In genomic region chr3:98136631-98137030, GRCh38 we compare ENCODE assay signal across 28 cellular contexts. TPM values are rescaled to one million over a fixed set of nuclear protein-coding genes. Genes with fewer than 3 reads are reported as not detected.
A peak's percentile ranks its signal among the peaks of the same experiment; 100 is the strongest.
DNase-seq lines count a peak whose midpoint lies in the region; ATAC-seq, FAIRE-seq and TF ChIP-seq lines count a peak whose summit lies in the region.
"Had no signal": no experiment of that assay in that cellular context is flagged by ENCODE, and none has a peak within 500 bp of the region (broad histone marks: within the 10 kb centered on the region; RNA-seq: fewer than 3 reads in every experiment).

No MANE protein-coding gene starts in this region.

- H3K79me2 ChIP-seq in trophoblast cell (ENCODE audit: control insufficient read depth, insufficient read depth, low read length, poor library complexity), result no peaks in the 10 kb centered on the region

- no peaks in the 10 kb centered on the region for H3K36me3 ChIP-seq in trophoblast cell (ENCODE audit: control insufficient read depth in 1 of 2, insufficient read depth in 2 of 2, low read length in 2 of 2)
- H3K36me3 ChIP-seq: HAP-1 had no signal

- H3K9me3 ChIP-seq in trophoblast cell (ENCODE audit: insufficient read depth, low read depth, low read length), result no peaks in the 10 kb centered on the region
- H3K9me3 ChIP-seq: HAP-1 had no signal

- CTCF ChIA-PET in GM10248 (lab: Yijun Ruan, JAX), result interaction anchor here (1.3 to 1.5 kb wide), 2 partner anchors 10 to 25 kb away, joined by 3 to 4 read pairs; no protein-coding TSS in a partner anchor

- peak overlapping the region; percentile 47 for H3K27ac ChIP-seq in trophoblast cell (ENCODE audit: low read depth, low read length)
- H3K27ac ChIP-seq: HL-60, KMS-11 had no signal

- TF ChIP-seq CTCF in GM10248 (IDR thresholded peaks at IDR 0.05; ENCODE audit: control extremely low read depth, extremely low read depth, low read depth, missing control alignments), result no peak

- no peaks in the 10 kb centered on the region for H3K27me3 ChIP-seq in trophoblast cell (ENCODE audit: insufficient read depth, low read length)

- peak overlapping the region; percentile 87 for H4K91ac ChIP-seq in trophoblast cell (ENCODE audit: low read depth, low read length)

- no peak for TF ChIP-seq POLR2A in GM12891 (IDR thresholded peaks at IDR 0.05; ENCODE audit: low read depth, low read length)

- H3K4me1 Mint-ChIP-seq in activated naive CD8-positive, alpha-beta T cell treated with anti-CD3 and anti-CD28 coated beads, Interleukin-2, amount 50 U/mL, for 24 hours, result no peaks in the 10 kb centered on the region
- H3K4me1 Mint-ChIP-seq: CD4-positive, alpha-beta memory T cell; IgD-negative memory B cell had no signal

- H2BK5ac ChIP-seq in trophoblast cell (ENCODE audit: low read depth, low read length, poor library complexity), result peak overlapping the region; percentile 82

- peak overlapping the region; percentile 74 for H2AK5ac ChIP-seq in trophoblast cell (ENCODE audit: low read length)

- H2BK120ac ChIP-seq in trophoblast cell (ENCODE audit: insufficient read depth, low read length, poor library complexity), result peak overlapping the region; percentile 76

- H3K36me3 Mint-ChIP-seq in activated naive CD8-positive, alpha-beta T cell treated with anti-CD3 and anti-CD28 coated beads, Interleukin-2, amount 50 U/mL, for 24 hours (ENCODE audit: low read depth), result no peaks in the 10 kb centered on the region
- H3K36me3 Mint-ChIP-seq: CD4-positive, alpha-beta memory T cell; IgD-negative memory B cell had no signal

- H2AFZ ChIP-seq in trophoblast cell (ENCODE audit: insufficient read depth, low read length, poor library complexity), result no peak overlapping the region

- peak overlapping the region; percentile 66 for H3K14ac ChIP-seq in trophoblast cell (ENCODE audit: low read length)

- peaks cover 9% of the 10 kb centered on the region for H3K79me1 ChIP-seq in trophoblast cell (ENCODE audit: low read length)

- no CpG with 5 or more reads among the region's 3 CpGs for WGBS in trophoblast cell (ENCODE audit: extremely low coverage, insufficient coverage, insufficient read length)

- peak overlapping the region; percentile 43 for H4K12ac ChIP-seq in trophoblast cell (ENCODE audit: low read depth, low read length)

- H3K4me2 ChIP-seq in trophoblast cell (ENCODE audit: low read length), result no peak overlapping the region
- H3K4me2 ChIP-seq: KMS-11 had no signal

- peak; percentile 20 for FAIRE-seq in GM12891 (lab: Jason Lieb, UNC)

- no peak overlapping the region for H3K23ac ChIP-seq in trophoblast cell (ENCODE audit: low read length)

- H3K9ac ChIP-seq in trophoblast cell (ENCODE audit: low read length), result no peak overlapping the region
- H3K9ac ChIP-seq: KMS-11 had no signal

- peak overlapping the region; percentile 71 for H3K18ac ChIP-seq in trophoblast cell (ENCODE audit: low read length)

- no peak overlapping the region for H3K4me3 Mint-ChIP-seq in activated naive CD8-positive, alpha-beta T cell treated with anti-CD3 and anti-CD28 coated beads, Interleukin-2, amount 50 U/mL, for 24 hours
- H3K4me3 Mint-ChIP-seq: CD4-positive, alpha-beta memory T cell; IgD-negative memory B cell had no signal

- peak; percentile 7 for DNase-seq in NCI-H1105 treated with DMSO at 0.1 percent for 48 hours (lab: John Stamatoyannopoulos, UW)
- no peak for DNase-seq in NCI-H1105 (lab: John Stamatoyannopoulos, UW)
- no peak for DNase-seq in GM12891 (ENCODE audit: insufficient read length, low spot score)
- peak; percentile 81 for DNase-seq in SK-N-DZ (ENCODE audit: low spot score)
- peak; percentile 32 to 65 for DNase-seq in trophoblast cell
- no peak for DNase-seq in GM10248 (ENCODE audit: extremely low spot score)
- no peak for DNase-seq in activated naive CD8-positive, alpha-beta T cell treated with anti-CD3 and anti-CD28 coated beads, Interleukin-2, amount 50 U/mL, for 24 hours
- DNase-seq: AML-193; C1 segment of cervical spinal cord; CD4-positive, alpha-beta memory T cell; COR-L47; DND-41; GOT3; NCI-H1048; NCI-H1436; NCI-H187; NCI-H226; NCI-H510A; NCI-H69; NK-92 treated with Interleukin-12 subunit alpha and Interleukin-12 subunit beta, amount 100 ng/mL, for 24 hours; Right ventricle myocardium superior; RPMI8226 had no signal

- H3K27ac Mint-ChIP-seq in activated naive CD8-positive, alpha-beta T cell treated with anti-CD3 and anti-CD28 coated beads, Interleukin-2, amount 50 U/mL, for 24 hours, result no peak overlapping the region
- H3K27ac Mint-ChIP-seq: CD4-positive, alpha-beta memory T cell; IgD-negative memory B cell had no signal

- peak overlapping the region; percentile 79 for H3K4ac ChIP-seq in trophoblast cell (ENCODE audit: low read depth, low read length)

- peaks cover 3% of the 10 kb centered on the region in 2 experiments for H3K4me1 ChIP-seq in trophoblast cell (ENCODE audit: control insufficient read depth in 1 of 2, insufficient read depth in 2 of 2, low read length in 2 of 2)
- H3K4me1 ChIP-seq: HAP-1 had no signal

- H3K9me3 Mint-ChIP-seq in activated naive CD8-positive, alpha-beta T cell treated with anti-CD3 and anti-CD28 coated beads, Interleukin-2, amount 50 U/mL, for 24 hours, result no peaks in the 10 kb centered on the region
- H3K9me3 Mint-ChIP-seq: CD4-positive, alpha-beta memory T cell had no signal

- no peak overlapping the region for H3K4me3 ChIP-seq in trophoblast cell (ENCODE audit: low read depth, low read length)
- H3K4me3 ChIP-seq: HAP-1 had no signal

- H3K27me3 Mint-ChIP-seq in activated naive CD8-positive, alpha-beta T cell treated with anti-CD3 and anti-CD28 coated beads, Interleukin-2, amount 50 U/mL, for 24 hours, result no peaks in the 10 kb centered on the region

- H2BK12ac ChIP-seq in trophoblast cell (ENCODE audit: low read length), result peak overlapping the region; percentile 95

- ATAC-seq in activated naive CD8-positive, alpha-beta T cell treated with anti-CD3 and anti-CD28 coated beads, Interleukin-2, amount 50 U/mL, for 24 hours, result no peak
- no peak for ATAC-seq in HG02763 (IDR thresholded peaks at IDR 0.05; ENCODE audit: unreplicated experiment)

- POLR2A ChIA-PET in GM10248 (lab: Yijun Ruan, JAX), result no interaction called here

- peak overlapping the region; percentile 84 for H4K8ac ChIP-seq in trophoblast cell (ENCODE audit: low read depth, low read length)

TF ChIP-seq in GM12891, 5 proteins besides CTCF, POLR2A, EP300 and RAD21:
- TF ChIP-seq SPI1 (IDR thresholded peaks at IDR 0.05; ENCODE audit: low read depth, low read length), result no peak
- no peak for TF ChIP-seq PAX5 (IDR thresholded peaks at IDR 0.05; ENCODE audit: insufficient read depth, low read length, severe bottlenecking)
- no peak for TF ChIP-seq TAF1 (IDR thresholded peaks at IDR 0.05; ENCODE audit: low read depth, low read length)
- TF ChIP-seq POU2F2 (IDR thresholded peaks at IDR 0.05; ENCODE audit: low read depth, low read length), result no peak
- no peak for TF ChIP-seq POLR2AphosphoS5 (IDR thresholded peaks at IDR 0.05; ENCODE audit: low read depth, low read length)

RNA-seq across cellular contexts. Expression of gene OR5H1, which starts 6.1 kb away (rescaled TPM):
- polyA plus RNA-seq in GM12891 (2012; ENCODE audit: low read depth, missing spikeins), result not detected
- not detected in 2 replicates for polyA plus RNA-seq in SK-N-DZ (2014; cell fraction: cytosol; rRNA removed)
- not detected in 2 replicates for polyA plus RNA-seq in SK-N-DZ (2014; cell fraction: nucleus; rRNA removed)
- not detected in 2 replicates for polyA plus RNA-seq in trophoblast cell (2013)
- polyA plus RNA-seq: AG04450; CD4-positive, alpha-beta memory T cell; IgD-negative memory B cell had no signal

RNA-seq across cellular contexts. Expression of gene OR5H14, which starts 10.6 kb away (rescaled TPM):
- polyA plus RNA-seq in GM12891 (2012; ENCODE audit: low read depth, missing spikeins), result not detected
- not detected in 2 replicates for polyA plus RNA-seq in SK-N-DZ (2014; cell fraction: cytosol; rRNA removed)
- polyA plus RNA-seq in SK-N-DZ (2014; cell fraction: nucleus; rRNA removed), result not detected in 2 replicates
- not detected in 2 replicates for polyA plus RNA-seq in trophoblast cell (2013)
- polyA plus RNA-seq: AG04450; CD4-positive, alpha-beta memory T cell; IgD-negative memory B cell had no signal

RNA-seq across cellular contexts. Expression of gene OR5H15, which starts 29.9 kb away (rescaled TPM):
- polyA plus RNA-seq in GM12891 (2012; ENCODE audit: low read depth, missing spikeins), result not detected
- polyA plus RNA-seq in SK-N-DZ (2014; cell fraction: cytosol; rRNA removed), result not detected in 2 replicates
- polyA plus RNA-seq in SK-N-DZ (2014; cell fraction: nucleus; rRNA removed), result not detected in 2 replicates
- polyA plus RNA-seq in trophoblast cell (2013), result not detected in 2 replicates
- polyA plus RNA-seq: AG04450; CD4-positive, alpha-beta memory T cell; IgD-negative memory B cell had no signal

RNA-seq across cellular contexts. Expression of gene OR5AC2, which starts 49.7 kb away (rescaled TPM):
- not detected for polyA plus RNA-seq in GM12891 (2012; ENCODE audit: low read depth, missing spikeins)
- polyA plus RNA-seq in SK-N-DZ (2014; cell fraction: cytosol; rRNA removed), result not detected in 2 replicates
- polyA plus RNA-seq in SK-N-DZ (2014; cell fraction: nucleus; rRNA removed), result not detected in 2 replicates
- 0.04 TPM in 1 of 2 replicates, not detected in the other for polyA plus RNA-seq in trophoblast cell (2013)
- polyA plus RNA-seq: AG04450; CD4-positive, alpha-beta memory T cell; IgD-negative memory B cell had no signal

Comparison
In these comparisons a context has a peak if more than half of its experiments do, and no peak if none do; other contexts are left out.
1. DNase-seq: peak in NCI-H1105 treated with DMSO at 0.1 percent for 48 hours (single experiment), SK-N-DZ (single experiment) and trophoblast cell (2 of 2); none in NCI-H1105 (single experiment), GM12891 (single experiment), GM10248 (single experiment) and activated naive CD8-positive, alpha-beta T cell treated with anti-CD3 and anti-CD28 coated beads, Interleukin-2, amount 50 U/mL, for 24 hours (single experiment).